ENCODE assay signal across 19 cellular contexts in the genomic region with DNA sequence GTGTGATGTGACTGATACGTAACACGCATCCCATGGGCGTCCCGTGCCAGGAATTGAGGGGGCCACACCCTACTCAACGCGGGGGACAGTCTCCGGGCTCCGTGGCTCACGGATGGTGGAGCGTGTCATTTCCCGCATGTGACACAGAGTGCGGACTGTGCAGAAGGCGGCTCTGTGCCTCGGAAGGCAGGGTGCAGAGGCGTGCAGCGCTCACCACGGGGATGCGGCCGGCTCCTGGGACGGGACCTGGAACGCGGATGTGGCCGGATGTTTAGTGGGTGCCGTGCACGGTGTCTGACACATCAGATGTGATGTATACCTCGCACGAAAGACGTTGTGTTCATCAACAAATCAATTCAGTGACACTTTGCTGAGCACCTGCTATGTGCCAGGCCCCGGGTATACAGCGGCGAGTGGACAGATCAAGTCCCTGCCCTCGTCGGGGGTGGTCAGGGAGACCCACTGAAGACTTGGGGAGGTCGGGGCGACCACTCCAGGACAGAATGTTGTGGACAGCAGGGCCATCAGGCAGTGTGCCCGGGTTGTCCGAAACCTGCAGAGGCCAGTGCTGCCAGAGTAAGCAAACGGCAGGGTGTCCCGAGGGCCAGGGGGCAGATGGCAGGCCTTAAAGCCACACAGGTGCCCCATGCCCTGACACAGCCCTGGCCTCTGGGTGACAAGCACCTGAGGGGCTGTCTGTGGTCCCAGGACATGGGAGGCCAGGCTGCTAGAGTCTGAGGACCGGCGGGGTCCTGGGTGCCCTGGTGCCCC.
"Had no signal": no experiment of that assay in that cellular context is flagged by ENCODE, and none has a peak within 500 bp of the region (broad histone marks: within the 10 kb centered on the region; RNA-seq: fewer than 3 reads in every experiment).

No MANE protein-coding gene starts in this region.

- H3K4me1 ChIP-seq: foreskin keratinocyte, left ventricle myocardium inferior, lower lobe of right lung, right atrium auricular region, thyroid gland, uterus had no signal

- H3K36me3 ChIP-seq: left ventricle myocardium inferior, lower lobe of right lung, ovary, right atrium auricular region, suprapubic skin, thyroid gland, uterus had no signal

- ATAC-seq: foreskin keratinocyte; lower lobe of right lung; natural killer cell; stimulated activated effector memory CD8-positive, alpha-beta T cell treated with anti-CD3 and anti-CD28 coated beads, Interleukin-12 subunit alpha, Interleukin-12 subunit beta, amount 100 ng/mL, for 72 hours; stimulated activated naive CD8-positive, alpha-beta T cell treated with anti-CD3 and anti-CD28 coated beads, Interleukin-15, Interleukin-2, amounts not matched to agents 100 U/mL and 50 U/mL, for 24 hours had no signal

- DNase-seq: effector CD4-positive, alpha-beta T cell; endodermal cell; erythroblast; foreskin keratinocyte; immature natural killer cell; left ventricle myocardium inferior; lower lobe of right lung; natural killer cell; nucleus accumbens; ovary; small intestine; stimulated activated CD4-positive, alpha-beta T cell treated with anti-CD3 and anti-CD28 coated beads, Interleukin-2, amount 100 ng/mL, for 48 hours; stimulated activated CD8-positive, alpha-beta memory T cell treated with anti-CD3 and anti-CD28 coated beads, Interleukin-4, amount 100 ng/mL, for 48 hours; stimulated activated naive CD8-positive, alpha-beta T cell treated with anti-CD3 and anti-CD28 coated beads, Interleukin-15, Interleukin-2, amounts not matched to agents 100 U/mL and 50 U/mL, for 24 hours; thyroid gland; uterus had no signal

- H3K4me3 ChIP-seq: left ventricle myocardium inferior, lower lobe of right lung, ovary, right atrium auricular region, suprapubic skin, thyroid gland, uterus had no signal

- H3K27ac ChIP-seq: foreskin keratinocyte, left ventricle myocardium inferior, lower lobe of right lung, ovary, right atrium auricular region, suprapubic skin, thyroid gland, uterus had no signal

- H3K9me3 ChIP-seq: left ventricle myocardium inferior, lower lobe of right lung, ovary, right atrium auricular region, suprapubic skin, thyroid gland, uterus had no signal

- H3K27me3 ChIP-seq: ovary, right atrium auricular region, thyroid gland, uterus had no signal
